12 cellular contexts compared by ENCODE assay signal in the genomic region with DNA sequence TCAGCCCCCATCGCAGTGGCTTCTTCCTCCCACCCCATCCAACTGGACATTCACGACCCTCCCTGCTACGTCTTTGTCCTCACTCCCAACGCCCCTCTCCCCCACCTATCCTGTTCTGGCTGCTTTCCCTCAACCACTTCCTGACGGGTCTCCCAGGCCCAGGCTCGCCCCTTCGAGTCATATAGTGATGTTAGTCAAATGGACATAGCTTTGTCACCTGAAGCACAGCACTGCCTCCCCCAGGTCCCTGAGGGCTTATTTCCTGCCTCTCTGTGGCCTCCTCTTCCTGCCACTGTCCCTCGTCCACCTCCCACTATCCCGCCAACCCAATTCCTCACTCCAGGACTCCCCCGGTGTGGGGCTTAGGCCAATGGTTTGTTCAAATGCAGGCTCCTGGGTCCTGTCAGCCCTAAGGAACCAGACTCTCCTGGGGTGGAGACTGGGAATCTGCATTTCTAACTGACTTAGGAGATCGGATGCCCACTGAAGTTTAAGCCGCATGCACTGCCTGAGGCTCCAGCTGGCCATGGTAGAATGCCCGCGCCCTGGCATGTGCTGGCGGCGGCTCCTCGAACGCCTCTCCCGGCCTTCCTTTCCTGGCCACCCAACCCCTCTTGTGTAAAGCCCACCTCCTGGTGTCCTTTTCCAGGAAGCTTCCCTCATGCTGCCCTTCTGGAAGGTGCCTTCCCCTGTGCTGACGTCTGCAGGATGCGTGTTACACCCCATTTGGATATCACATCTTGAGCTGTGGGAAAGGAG. TPM values are rescaled to one million over a fixed set of nuclear protein-coding genes. Genes with fewer than 3 reads are reported as not detected.
A peak's percentile ranks its signal among the peaks of the same experiment; 100 is the strongest.
DNase-seq lines count a peak whose midpoint lies in the region; ATAC-seq and TF ChIP-seq lines count a peak whose summit lies in the region.
"Had no signal": no experiment of that assay in that cellular context is flagged by ENCODE, and none has a peak within 500 bp of the region (broad histone marks: within the 10 kb centered on the region; RNA-seq: fewer than 3 reads in every experiment).

No MANE protein-coding gene starts in this region.

- H3K27ac ChIP-seq in CD8-positive, alpha-beta memory T cell (ENCODE audit: low read depth, low read length), result no peak overlapping the region
- H3K27ac ChIP-seq in naive thymus-derived CD4-positive, alpha-beta T cell (ENCODE audit: low read depth, low read length), result peak overlapping the region; percentile 58
- H3K27ac ChIP-seq: KMS-11, right atrium auricular region had no signal

- CTCF ChIA-PET in CD8-positive, alpha-beta memory T cell (lab: Charles Lee), result interaction anchor here (7.6 kb wide), 1 partner anchor 28 kb away, joined by 78 read pairs; no protein-coding TSS in a partner anchor
- CTCF ChIA-PET in naive thymus-derived CD4-positive, alpha-beta T cell (lab: Charles Lee), result interaction anchor here (0.7 to 2.3 kb wide), 3 partner anchors 11 to 21 kb away, joined by 3 to 6 read pairs (median 4); no protein-coding TSS in a partner anchor

- no peaks in the 10 kb centered on the region for H3K9me3 Mint-ChIP-seq in CD8-positive, alpha-beta memory T cell
- H3K9me3 Mint-ChIP-seq in brain, result no peaks in the 10 kb centered on the region
- no peaks in the 10 kb centered on the region for H3K9me3 Mint-ChIP-seq in naive thymus-derived CD4-positive, alpha-beta T cell

- H3K36me3 Mint-ChIP-seq in CD8-positive, alpha-beta memory T cell, result peaks cover 11 to 97% (median 15%) of the 10 kb centered on the region in 3 donors
- peaks cover 47% of the 10 kb centered on the region for H3K36me3 Mint-ChIP-seq in brain
- H3K36me3 Mint-ChIP-seq in naive thymus-derived CD4-positive, alpha-beta T cell, result peaks cover 0 to 48% (median 25%) of the 10 kb centered on the region in 5 donors

- H3K9me3 ChIP-seq in CD8-positive, alpha-beta memory T cell (ENCODE audit: low read length), result no peaks in the 10 kb centered on the region
- no peaks in the 10 kb centered on the region for H3K9me3 ChIP-seq in naive thymus-derived CD4-positive, alpha-beta T cell (ENCODE audit: control insufficient read depth in 2 of 3, low read length in 3 of 3)
- H3K9me3 ChIP-seq: right atrium auricular region had no signal

- peak overlapping the region; percentile 71 to 96 (median 88) for H3K27ac Mint-ChIP-seq in CD8-positive, alpha-beta memory T cell
- H3K27ac Mint-ChIP-seq in brain, result peak overlapping the region in 3 of 5 experiments; percentile 40 to 65 (median 62)
- peak overlapping the region; percentile 67 to 97 (median 88) for H3K27ac Mint-ChIP-seq in naive thymus-derived CD4-positive, alpha-beta T cell

- H3K4me1 ChIP-seq in CD8-positive, alpha-beta memory T cell (ENCODE audit: insufficient read depth, low read length), result peaks cover 60% of the 10 kb centered on the region
- H3K4me1 ChIP-seq in naive thymus-derived CD4-positive, alpha-beta T cell (ENCODE audit: control insufficient read depth in 2 of 2, insufficient read depth in 2 of 2, low read length in 2 of 2), result peaks cover 34 to 46% of the 10 kb centered on the region in 2 donors

- no peak for TF ChIP-seq CTCF in brain (conservative IDR thresholded peaks at IDR 0.05)

- peak in 1 of 5 donors; percentile 47 for DNase-seq in CD8-positive, alpha-beta memory T cell
- DNase-seq in HK-2 (ENCODE audit: unreplicated experiment), result peak; percentile 54
- no peak for DNase-seq in naive thymus-derived CD4-positive, alpha-beta T cell
- no peak for DNase-seq in GM19238 (ENCODE audit: insufficient read length, low spot score)
- DNase-seq in NCI-H526 treated with DMSO at 0.1 percent for 48 hours (lab: John Stamatoyannopoulos, UW), result no peak
- no peak for DNase-seq in stimulated activated CD4-positive, alpha-beta T cell treated with anti-CD3 and anti-CD28 coated beads, Interleukin-12 subunit alpha, Interleukin-12 subunit beta, amount 100 ng/mL, for 4 hours
- no peak for DNase-seq in HT-29 (ENCODE audit: low spot score)
- DNase-seq: cortex of kidney, NCI-H2081 had no signal

- POLR2A ChIA-PET in CD8-positive, alpha-beta memory T cell (lab: Charles Lee), result interaction anchor here (0.5 to 13.9 kb wide), 4 partner anchors 14 to 478 kb away, joined by 3 to 275 read pairs (median 13); partner anchors contain the start of genes GTPBP1 and SUN2
- POLR2A ChIA-PET in naive thymus-derived CD4-positive, alpha-beta T cell (lab: Charles Lee), result interaction anchor here (0.6 to 31.4 kb wide), 3 partner anchors 13 to 36 kb away, joined by 3 to 1007 read pairs (median 51); partner anchors contain the start of gene SUN2

- no peak for ATAC-seq in naive thymus-derived CD4-positive, alpha-beta T cell

- H3K4me1 Mint-ChIP-seq in CD8-positive, alpha-beta memory T cell, result peaks cover 50 to 83% (median 54%) of the 10 kb centered on the region in 3 donors
- peaks cover 18% of the 10 kb centered on the region for H3K4me1 Mint-ChIP-seq in brain
- peaks cover 28 to 76% (median 53%) of the 10 kb centered on the region in 7 donors for H3K4me1 Mint-ChIP-seq in naive thymus-derived CD4-positive, alpha-beta T cell

- peaks cover 0 to 1% of the 10 kb centered on the region in 2 donors for H3K27me3 Mint-ChIP-seq in CD8-positive, alpha-beta memory T cell
- no peaks in the 10 kb centered on the region for H3K27me3 Mint-ChIP-seq in brain
- H3K27me3 Mint-ChIP-seq in naive thymus-derived CD4-positive, alpha-beta T cell, result no peaks in the 10 kb centered on the region

- intact Hi-C loops in naive thymus-derived CD4-positive, alpha-beta T cell (cut with micrococcal nuclease), result no loop called here

- H3K4me3 Mint-ChIP-seq in CD8-positive, alpha-beta memory T cell, result peak overlapping the region in 2 of 7 donors; percentile 44 to 66
- no peak overlapping the region for H3K4me3 Mint-ChIP-seq in brain
- peak overlapping the region in 6 of 10 donors; percentile 4 to 59 (median 31) for H3K4me3 Mint-ChIP-seq in naive thymus-derived CD4-positive, alpha-beta T cell

- no peaks in the 10 kb centered on the region for H3K27me3 ChIP-seq in CD8-positive, alpha-beta memory T cell (ENCODE audit: insufficient read depth, low read length, poor library complexity, severe bottlenecking)
- no peaks in the 10 kb centered on the region for H3K27me3 ChIP-seq in naive thymus-derived CD4-positive, alpha-beta T cell (ENCODE audit: control insufficient read depth in 2 of 2, insufficient read depth in 2 of 2, low read length in 2 of 2)
- H3K27me3 ChIP-seq: right atrium auricular region had no signal

- peaks cover 73% of the 10 kb centered on the region for H3K36me3 ChIP-seq in CD8-positive, alpha-beta memory T cell (ENCODE audit: insufficient read depth, low read length)
- H3K36me3 ChIP-seq in naive thymus-derived CD4-positive, alpha-beta T cell (ENCODE audit: control insufficient read depth in 2 of 3, insufficient read depth in 3 of 3, low read length in 3 of 3), result peaks cover 61 to 92% (median 64%) of the 10 kb centered on the region in 3 experiments

- H3K4me3 ChIP-seq in CD8-positive, alpha-beta memory T cell (ENCODE audit: low read length), result no peak overlapping the region
- no peak overlapping the region for H3K4me3 ChIP-seq in naive thymus-derived CD4-positive, alpha-beta T cell (ENCODE audit: low read length)
- H3K4me3 ChIP-seq: right atrium auricular region had no signal

RNA-seq across cellular contexts. Expression of gene SUN2, which starts 18.3 kb away (rescaled TPM):
- 100 to 1,000 TPM; 168 to 185 TPM for total RNA-seq in CD8-positive, alpha-beta memory T cell
- 753 TPM for polyA plus RNA-seq in CD8-positive, alpha-beta memory T cell
- polyA plus RNA-seq in brain (ENCODE audit: insufficient read depth, low read depth, low replicate concordance), result 251 TPM
- 100 to 1,000 TPM; 509 to 977 (median 558) TPM for total RNA-seq in naive thymus-derived CD4-positive, alpha-beta T cell
- polyA plus RNA-seq in naive thymus-derived CD4-positive, alpha-beta T cell, result 100 to 1,000 TPM; 397 to 696 TPM
- 101 and 110 TPM in 2 replicates for total RNA-seq in HT-29 (2014; rRNA removed; shearing (Covaris generic))

RNA-seq across cellular contexts. Expression of gene GTPBP1, which starts 31.7 kb away (rescaled TPM):
- 10 to 100 TPM; 62.7 to 63.7 TPM for total RNA-seq in CD8-positive, alpha-beta memory T cell
- polyA plus RNA-seq in CD8-positive, alpha-beta memory T cell, result 28.2 TPM
- 80.4 TPM for polyA plus RNA-seq in brain (ENCODE audit: insufficient read depth, low read depth, low replicate concordance)
- 100 to 1,000 TPM in 2 of 5 experiments, 10 to 100 TPM in 3; 79.1 to 209 (median 91.9) TPM for total RNA-seq in naive thymus-derived CD4-positive, alpha-beta T cell
- 10 to 100 TPM; 16.9 to 32.8 TPM for polyA plus RNA-seq in naive thymus-derived CD4-positive, alpha-beta T cell
- 53.8 and 54.9 TPM in 2 replicates for total RNA-seq in HT-29 (2014; rRNA removed; shearing (Covaris generic))

RNA-seq across cellular contexts. Expression of gene JOSD1, which starts 36.7 kb away (rescaled TPM):
- total RNA-seq in CD8-positive, alpha-beta memory T cell, result 10 to 100 TPM; 86.0 to 96.4 TPM
- polyA plus RNA-seq in CD8-positive, alpha-beta memory T cell, result 9.3 TPM
- polyA plus RNA-seq in brain (ENCODE audit: insufficient read depth, low read depth, low replicate concordance), result 45.7 TPM
- total RNA-seq in naive thymus-derived CD4-positive, alpha-beta T cell, result 100 to 1,000 TPM in 2 of 5 experiments, 10 to 100 TPM in 3; 60.6 to 175 (median 74.9) TPM
- 1 to 10 TPM; 7.4 to 8.1 TPM for polyA plus RNA-seq in naive thymus-derived CD4-positive, alpha-beta T cell
- total RNA-seq in HT-29 (2014; rRNA removed; shearing (Covaris generic)), result 60.5 and 79.2 TPM in 2 replicates

RNA-seq across cellular contexts. Expression of gene TOMM22, which starts 55.7 kb away (rescaled TPM):
- total RNA-seq in CD8-positive, alpha-beta memory T cell, result 100 to 1,000 TPM; 207 to 210 TPM
- polyA plus RNA-seq in CD8-positive, alpha-beta memory T cell, result 61.4 TPM
- 72.7 TPM for polyA plus RNA-seq in brain (ENCODE audit: insufficient read depth, low read depth, low replicate concordance)
- 10 to 100 TPM; 45.0 to 92.4 (median 50.6) TPM for total RNA-seq in naive thymus-derived CD4-positive, alpha-beta T cell
- polyA plus RNA-seq in naive thymus-derived CD4-positive, alpha-beta T cell, result 10 to 100 TPM; 47.3 to 53.1 TPM
- total RNA-seq in HT-29 (2014; rRNA removed; shearing (Covaris generic)), result 46.4 and 46.5 TPM in 2 replicates

RNA-seq across cellular contexts. Expression of gene DNAL4, which starts 56.5 kb away (rescaled TPM):
- total RNA-seq in CD8-positive, alpha-beta memory T cell, result 1 to 10 TPM; 9.1 to 9.6 TPM
- 12.3 TPM for polyA plus RNA-seq in CD8-positive, alpha-beta memory T cell
- polyA plus RNA-seq in brain (ENCODE audit: insufficient read depth, low read depth, low replicate concordance), result 61.4 TPM
- 10 to 100 TPM in 2 of 5 experiments, 1 to 10 TPM in 3; 5.0 to 11.1 (median 8.9) TPM for total RNA-seq in naive thymus-derived CD4-positive, alpha-beta T cell
- 10 to 100 TPM in 1 of 2 donors, 1 to 10 TPM in 1; 9.8 to 15.0 TPM for polyA plus RNA-seq in naive thymus-derived CD4-positive, alpha-beta T cell
- 11.3 and 14.4 TPM in 2 replicates for total RNA-seq in HT-29 (2014; rRNA removed; shearing (Covaris generic))

Comparison
In these comparisons a context has a peak if more than half of its experiments do, and no peak if none do; other contexts are left out.
1. H3K4me3 Mint-ChIP-seq: peak in naive thymus-derived CD4-positive, alpha-beta T cell (6 of 10); none in brain (0 of 5).
2. Peak in every context shown above with its lines, with median percentiles within 50 percentile points of each other: H3K27ac Mint-ChIP-seq.